Comparison of ENCODE assay signal across 8 cellular contexts in the genomic region with DNA sequence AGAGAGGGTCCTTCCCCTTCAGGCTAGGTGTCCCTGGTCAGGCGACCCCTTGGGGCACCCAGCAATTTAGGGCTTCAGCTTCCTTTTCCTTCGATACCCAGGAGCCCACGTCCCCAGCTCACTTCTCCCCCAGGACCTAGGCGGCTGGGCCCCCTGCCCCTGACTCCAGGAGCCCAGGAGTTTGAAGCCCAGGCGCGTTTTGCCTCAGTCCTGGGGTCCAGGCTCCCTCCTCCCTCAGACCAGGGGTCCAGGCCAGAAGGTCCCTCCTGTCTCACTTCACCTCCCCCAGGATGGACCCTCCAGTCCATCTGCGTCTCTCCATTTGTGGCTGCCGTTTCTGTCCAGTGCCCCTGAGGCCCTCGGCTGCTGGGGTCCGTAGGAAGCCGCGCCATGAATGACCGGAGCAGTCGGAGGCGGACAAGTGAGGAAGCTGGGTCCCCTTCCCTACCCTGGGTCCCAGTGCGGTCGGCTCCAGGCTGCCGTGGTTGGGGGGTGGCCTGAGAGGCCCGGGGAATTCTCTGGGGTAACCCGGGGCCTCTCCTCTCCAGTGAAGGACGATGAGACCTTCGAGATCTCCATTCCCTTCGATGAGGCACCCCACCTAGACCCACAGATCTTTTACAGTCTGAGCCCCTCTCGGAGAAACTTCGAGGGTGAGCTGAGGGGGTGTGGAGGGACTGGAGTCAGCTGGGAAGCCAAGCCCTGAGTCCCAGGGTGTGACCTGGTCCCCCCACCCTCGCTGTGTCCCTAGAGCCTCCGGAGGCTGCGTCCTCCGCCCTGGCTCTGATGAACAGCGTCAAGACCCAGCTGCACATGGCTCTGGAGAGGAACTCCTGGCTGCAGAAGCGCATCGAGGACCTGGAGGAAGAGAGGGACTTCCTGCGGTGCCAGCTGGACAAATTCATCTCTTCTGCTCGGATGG. TPM values are rescaled to one million over a fixed set of nuclear protein-coding genes. Genes with fewer than 3 reads are reported as not detected.
DNase-seq lines count a peak whose midpoint lies in the region; ATAC-seq, FAIRE-seq and TF ChIP-seq lines count a peak whose summit lies in the region.

No MANE protein-coding gene starts in this region.

- ATAC-seq in GM21423 (IDR thresholded peaks at IDR 0.05; ENCODE audit: unreplicated experiment) (no peak), left lobe of liver (no peak)

- no peaks in the 10 kb centered on the region for H3K9me3 ChIP-seq in OCI-LY1 (ENCODE audit: low read length)
- no peaks in the 10 kb centered on the region for H3K9me3 ChIP-seq in H1 (ENCODE audit: insufficient read depth in 2 of 2, low read depth in 1 of 2, low read length in 1 of 2)
- H3K9me3 ChIP-seq in neural progenitor cell (ENCODE audit: low read depth): no peaks in the 10 kb centered on the region

- peaks cover 16% of the 10 kb centered on the region for H3K27me3 Mint-ChIP-seq in neural progenitor cell (ENCODE audit: insufficient read depth, low read depth)

- H3K27ac ChIP-seq in C4-2B: peak overlapping the region; percentile 91
- peak overlapping the region; percentile 94 for H3K27ac ChIP-seq in OCI-LY1 (ENCODE audit: low read depth, low read length, poor library complexity, severe bottlenecking)
- no peak overlapping the region for H3K27ac ChIP-seq in H1 (ENCODE audit: low read depth, low read length)
- no peak overlapping the region for H3K27ac ChIP-seq in neural progenitor cell

- no peak overlapping the region for H3K18ac ChIP-seq in H1 (ENCODE audit: extremely low read depth, low read length)

- no peak overlapping the region for H2BK120ac ChIP-seq in H1 (replicated peaks; ENCODE audit: low read depth, low read length)

- peak overlapping the region; percentile 63; the same call in 1 of the 2 replicates for H4K8ac ChIP-seq in H1 (ENCODE audit: extremely low read depth, insufficient read depth, low read length)

- TF ChIP-seq EP300 in H1 (IDR thresholded peaks at IDR 0.05; ENCODE audit: borderline replicate concordance in 1 of 2, low read depth in 2 of 2, low read length in 2 of 2): no peak

- no peaks in the 10 kb centered on the region for H3K9me3 Mint-ChIP-seq in neural progenitor cell

- no peaks in the 10 kb centered on the region for H3K27me3 ChIP-seq in OCI-LY1 (ENCODE audit: insufficient read depth, low read length)
- no peaks in the 10 kb centered on the region for H3K27me3 ChIP-seq in H1 (replicated peaks in 1 of 4; ENCODE audit: control insufficient read depth in 3 of 4, extremely low read depth in 1 of 4, insufficient read depth in 3 of 4, low read length in 3 of 4)
- H3K27me3 ChIP-seq in neural progenitor cell: no peaks in the 10 kb centered on the region

- POLR2A ChIA-PET in H1 (lab: Charles Lee; ENCODE audit: partially characterized antibody): interaction anchor here (0.7 to 9.2 kb wide), 9 partner anchors 8 to 241 kb away, joined by 3 to 96 read pairs (median 4); partner anchors contain the start of genes UBE2S, ZNF580 and ZNF865

- H3K4me2 ChIP-seq in OCI-LY1 (ENCODE audit: low read length) (peak overlapping the region; percentile 93), H1 (ENCODE audit: insufficient read depth in 1 of 2, low read depth in 2 of 2, low read length in 2 of 2) (peak overlapping the region; percentile 78 to 81), neural progenitor cell (peak overlapping the region; percentile 86)

- peak overlapping the region; percentile 54 for H4K91ac ChIP-seq in H1 (replicated peaks; ENCODE audit: insufficient read length, low read length)

- no peak for TF ChIP-seq CTCF in C4-2B (conservative IDR thresholded peaks at IDR 0.05)
- TF ChIP-seq CTCF in OCI-LY1 (IDR thresholded peaks at IDR 0.05; ENCODE audit: low read length): no peak
- TF ChIP-seq CTCF in H1 (IDR thresholded peaks at IDR 0.05; ENCODE audit: control extremely low read depth in 1 of 3, insufficient read depth in 1 of 3, low read depth in 1 of 3, low read length in 3 of 3): no peak
- TF ChIP-seq CTCF in neural progenitor cell (IDR thresholded peaks at IDR 0.05): no peak

- H4K20me1 ChIP-seq in OCI-LY1 (ENCODE audit: insufficient read depth, low read length): no peaks in the 10 kb centered on the region
- peaks cover 0 to 4% of the 10 kb centered on the region in 2 experiments for H4K20me1 ChIP-seq in H1 (replicated peaks in 1 of 2; ENCODE audit: control insufficient read depth in 1 of 2, insufficient read depth in 2 of 2, low read length in 2 of 2)
- H4K20me1 ChIP-seq in neural progenitor cell (ENCODE audit: low read depth): no peaks in the 10 kb centered on the region

- FAIRE-seq in H1 (lab: Jason Lieb, UNC): no peak

- H3K9ac ChIP-seq in OCI-LY1 (ENCODE audit: low read length): peak overlapping the region; percentile 93
- H3K9ac ChIP-seq in H1 (replicated peaks in 1 of 4; ENCODE audit: extremely low read depth in 1 of 4, low read depth in 3 of 4, low read length in 3 of 4): peak overlapping the region in 1 of 4 experiments; percentile 38; a peak in 1 of 7 replicates
- peak overlapping the region; percentile 72 for H3K9ac ChIP-seq in neural progenitor cell

- peaks cover 36% of the 10 kb centered on the region for H3K36me3 ChIP-seq in OCI-LY1 (ENCODE audit: insufficient read depth, low read length)
- peaks cover 7 to 13% (median 11%) of the 10 kb centered on the region in 4 experiments for H3K36me3 ChIP-seq in H1 (ENCODE audit: control insufficient read depth in 2 of 4, insufficient read depth in 4 of 4, low read length in 3 of 4)
- H3K36me3 ChIP-seq in neural progenitor cell: no peaks in the 10 kb centered on the region

- no peak overlapping the region for H2BK12ac ChIP-seq in H1 (ENCODE audit: low read depth, low read length)

- H3K56ac ChIP-seq in H1 (replicated peaks; ENCODE audit: insufficient read length, low read depth, low read length): no peak overlapping the region

- DNase-seq in H1 (ENCODE audit: low read depth in 1 of 2, low spot score in 2 of 2): no peak
- DNase-seq in neural progenitor cell (ENCODE audit: low spot score): no peak
- DNase-seq in SIG-M5 (lab: John Stamatoyannopoulos, UW): no peak
- no peak for DNase-seq in KBM-7
- no peak for DNase-seq in left lobe of liver (ENCODE audit: low spot score)

- no peak overlapping the region for H2AK5ac ChIP-seq in H1 (ENCODE audit: low read depth, low read length)

- H3K4me3 Mint-ChIP-seq in neural progenitor cell: peak overlapping the region; percentile 86

- H3K14ac ChIP-seq in H1 (ENCODE audit: insufficient read length): no peak overlapping the region

- in situ Hi-C loops in KBM-7 (cut with MboI; ENCODE audit: low pct_unique_long_range_greater_than_20kb, low sequenced_read_pairs): no loop called here

- H3K4ac ChIP-seq in H1 (replicated peaks; ENCODE audit: insufficient read length, low read depth, low read length): no peak overlapping the region

- CTCF ChIA-PET in H1 (lab: Charles Lee; ENCODE audit: partially characterized antibody): interaction anchor here (0.6 to 6.9 kb wide), 4 partner anchors 12 to 26 kb away, joined by 3 to 56 read pairs (median 18); no protein-coding TSS in a partner anchor

- H2AFZ ChIP-seq in OCI-LY1 (ENCODE audit: low read length): no peak overlapping the region
- no peak overlapping the region for H2AFZ ChIP-seq in H1 (ENCODE audit: low read length)
- H2AFZ ChIP-seq in neural progenitor cell (replicated peaks): no peak overlapping the region

- TF ChIP-seq POLR2A in H1 (IDR thresholded peaks at IDR 0.05; ENCODE audit: control extremely low read depth in 1 of 2, low read depth in 2 of 2, low read length in 2 of 2): no peak

- no peak overlapping the region for H2BK20ac ChIP-seq in H1 (ENCODE audit: low read length)

- peak overlapping the region; percentile 83; the same call in 1 of the 2 replicates for H2BK5ac ChIP-seq in H1 (ENCODE audit: low read depth, low read length)

- H3K23me2 ChIP-seq in H1 (ENCODE audit: low read depth, low read length): peaks cover 16% of the 10 kb centered on the region

- peak overlapping the region; percentile 74 for H3K27ac Mint-ChIP-seq in neural progenitor cell

- peaks cover 12% of the 10 kb centered on the region for H3K36me3 Mint-ChIP-seq in neural progenitor cell

- H3K23ac ChIP-seq in H1 (ENCODE audit: insufficient read length): no peak overlapping the region

- no peak overlapping the region for H2BK15ac ChIP-seq in H1 (ENCODE audit: low read length)

- peaks cover 27% of the 10 kb centered on the region for H3K4me1 Mint-ChIP-seq in neural progenitor cell

- H3K4me3 ChIP-seq in OCI-LY1 (ENCODE audit: low read depth, low read length, poor library complexity, severe bottlenecking) (peak overlapping the region; percentile 87), H1 (ENCODE audit: extremely low read depth in 1 of 4, insufficient read depth in 2 of 4, low read depth in 3 of 4, low read length in 4 of 4) (peak overlapping the region; percentile 72 to 85 (median 78)), neural progenitor cell (peak overlapping the region; percentile 98)

- WGBS in H1 (ENCODE audit: extremely low coverage in 1 of 2, insufficient coverage in 1 of 2, insufficient read length in 1 of 2, insufficient replicate concordance in 2 of 2, low coverage in 1 of 2, low lambda C conversion rate in 2 of 2, missing lambda C conversion rate in 1 of 2), 2 experiments: 74% methylated on average over 30 of the region's 34 CpGs; no CpG with 5 or more reads in 1 of the 2 experiments

- peaks cover 47% of the 10 kb centered on the region for H3K4me1 ChIP-seq in OCI-LY1 (ENCODE audit: insufficient read depth, low read length, severe bottlenecking)
- peaks cover 0 to 15% (median 7%) of the 10 kb centered on the region in 4 experiments; a peak in 6 of 7 replicates for H3K4me1 ChIP-seq in H1 (replicated peaks in 1 of 4; ENCODE audit: control insufficient read depth in 3 of 4, insufficient read depth in 4 of 4, low read length in 3 of 4)
- H3K4me1 ChIP-seq in neural progenitor cell: peaks cover 16% of the 10 kb centered on the region

- no peak for TF ChIP-seq RAD21 in H1 (IDR thresholded peaks at IDR 0.05 in 1 of 2, conservative IDR thresholded peaks at IDR 0.05 in 1 of 2; ENCODE audit: low read depth in 2 of 2, low read length in 2 of 2)

- H3K79me1 ChIP-seq in H1 (ENCODE audit: low read depth, low read length): peaks cover 12% of the 10 kb centered on the region

- H3F3A ChIP-seq in OCI-LY1 (ENCODE audit: insufficient read depth, low read length): peaks cover 9% of the 10 kb centered on the region; the same call in 1 of the 2 replicates
- peaks cover 24% of the 10 kb centered on the region for H3F3A ChIP-seq in neural progenitor cell (ENCODE audit: low read depth)

- H3K79me2 ChIP-seq in OCI-LY1 (ENCODE audit: insufficient read depth, low read length): peaks cover 8% of the 10 kb centered on the region
- H3K79me2 ChIP-seq in H1 (ENCODE audit: control insufficient read depth in 1 of 2, insufficient read depth in 2 of 2, low read length in 2 of 2): peaks cover 3 to 18% of the 10 kb centered on the region in 2 experiments; a peak in 3 of 4 replicates
- H3K79me2 ChIP-seq in neural progenitor cell (ENCODE audit: low read depth): peaks cover 43% of the 10 kb centered on the region

- H3K9me2 ChIP-seq in OCI-LY1 (ENCODE audit: low read depth, low read length): no peaks in the 10 kb centered on the region

- H4K5ac ChIP-seq in H1 (ENCODE audit: insufficient read length, low read depth, low read length): peak overlapping the region; percentile 15

RNA-seq across cellular contexts. Expression of gene CCDC106, which starts 0.9 kb away (rescaled TPM):
- total RNA-seq in H1 (2021; fragmentation: NEBNext Ultra II Directional; extraction: Animal tissue kit (Norgen Biotek cat#: 25700)): 19.1 and 20.1 TPM in 2 replicates
- polyA plus RNA-seq in H1 (2011; rRNA removed): 12.0 and 19.4 TPM in 2 replicates
- polyA plus RNA-seq in H1 (2011; cell fraction: cytosol; rRNA removed): 10.8 TPM
- 24.2 TPM for polyA plus RNA-seq in H1 (2011; cell fraction: nucleus; rRNA removed)
- 11.2 to 17.6 TPM (median 16.0 TPM) in 4 replicates for polyA plus RNA-seq in H1 (2012, experiment 1 of 2)
- polyA plus RNA-seq in H1 (2012, experiment 2 of 2): 17.1 TPM
- 17.2 TPM for polyA plus RNA-seq in H1 (2013, experiment 1 of 2)
- 16.7 TPM for polyA plus RNA-seq in H1 (2013, experiment 2 of 2)
- 2.7 TPM in 2 replicates for polyA minus RNA-seq in H1 (2011; rRNA and poly(A)+ RNA removed)
- 8.7 TPM for polyA minus RNA-seq in H1 (2011; cell fraction: cytosol; rRNA and poly(A)+ RNA removed)
- polyA minus RNA-seq in H1 (2011; cell fraction: nucleus; rRNA and poly(A)+ RNA removed): 5.9 TPM
- total RNA-seq in neural progenitor cell (ENCODE audit: low replicate concordance) (7.6 and 24.9 TPM in 2 replicates), left lobe of liver (13.5 TPM)

RNA-seq across cellular contexts. Expression of gene ZNF581, which starts 5.5 kb away (rescaled TPM):
- 73.0 and 76.0 TPM in 2 replicates for total RNA-seq in H1 (2021; fragmentation: NEBNext Ultra II Directional; extraction: Animal tissue kit (Norgen Biotek cat#: 25700))
- 76.1 and 97.6 TPM in 2 replicates for polyA plus RNA-seq in H1 (2011; rRNA removed)
- 74.2 TPM for polyA plus RNA-seq in H1 (2011; cell fraction: cytosol; rRNA removed)
- 78.2 TPM for polyA plus RNA-seq in H1 (2011; cell fraction: nucleus; rRNA removed)
- 51.9 to 85.8 TPM (median 82.3 TPM) in 4 replicates for polyA plus RNA-seq in H1 (2012, experiment 1 of 2)
- 104 TPM for polyA plus RNA-seq in H1 (2012, experiment 2 of 2)
- polyA plus RNA-seq in H1 (2013, experiment 1 of 2): 41.3 TPM
- 39.4 TPM for polyA plus RNA-seq in H1 (2013, experiment 2 of 2)
- polyA minus RNA-seq in H1 (2011; rRNA and poly(A)+ RNA removed): 50.6 and 79.5 TPM in 2 replicates
- polyA minus RNA-seq in H1 (2011; cell fraction: cytosol; rRNA and poly(A)+ RNA removed): 58.1 TPM
- polyA minus RNA-seq in H1 (2011; cell fraction: nucleus; rRNA and poly(A)+ RNA removed): 41.2 TPM
- 12.2 and 32.4 TPM in 2 replicates for total RNA-seq in neural progenitor cell (ENCODE audit: low replicate concordance)
- total RNA-seq in left lobe of liver: 6.1 TPM

RNA-seq across cellular contexts. Expression of gene U2AF2, which starts 5.9 kb away (rescaled TPM):
- total RNA-seq in H1 (2021; fragmentation: NEBNext Ultra II Directional; extraction: Animal tissue kit (Norgen Biotek cat#: 25700)): 252 and 269 TPM in 2 replicates
- 162 and 297 TPM in 2 replicates for polyA plus RNA-seq in H1 (2011; rRNA removed)
- 279 TPM for polyA plus RNA-seq in H1 (2011; cell fraction: cytosol; rRNA removed)
- polyA plus RNA-seq in H1 (2011; cell fraction: nucleus; rRNA removed): 769 TPM
- 233 to 309 TPM (median 276 TPM) in 4 replicates for polyA plus RNA-seq in H1 (2012, experiment 1 of 2)
- polyA plus RNA-seq in H1 (2012, experiment 2 of 2): 266 TPM
- polyA plus RNA-seq in H1 (2013, experiment 1 of 2): 137 TPM
- 126 TPM for polyA plus RNA-seq in H1 (2013, experiment 2 of 2)
- polyA minus RNA-seq in H1 (2011; rRNA and poly(A)+ RNA removed): 135 TPM in 2 replicates
- 185 TPM for polyA minus RNA-seq in H1 (2011; cell fraction: cytosol; rRNA and poly(A)+ RNA removed)
- 146 TPM for polyA minus RNA-seq in H1 (2011; cell fraction: nucleus; rRNA and poly(A)+ RNA removed)
- total RNA-seq in neural progenitor cell (ENCODE audit: low replicate concordance) (124 and 238 TPM in 2 replicates), left lobe of liver (61.7 TPM)

RNA-seq across cellular contexts. Expression of gene ZNF580, which starts 8.1 kb away (rescaled TPM):
- 24.6 and 26.3 TPM in 2 replicates for total RNA-seq in H1 (2021; fragmentation: NEBNext Ultra II Directional; extraction: Animal tissue kit (Norgen Biotek cat#: 25700))
- 12.0 and 25.4 TPM in 2 replicates for polyA plus RNA-seq in H1 (2011; rRNA removed)
- 12.6 TPM for polyA plus RNA-seq in H1 (2011; cell fraction: cytosol; rRNA removed)
- 28.3 TPM for polyA plus RNA-seq in H1 (2011; cell fraction: nucleus; rRNA removed)
- 21.8 to 34.3 TPM (median 31.2 TPM) in 4 replicates for polyA plus RNA-seq in H1 (2012, experiment 1 of 2)
- polyA plus RNA-seq in H1 (2012, experiment 2 of 2): 20.7 TPM
- 18.6 TPM for polyA plus RNA-seq in H1 (2013, experiment 1 of 2)
- 17.5 TPM for polyA plus RNA-seq in H1 (2013, experiment 2 of 2)
- polyA minus RNA-seq in H1 (2011; rRNA and poly(A)+ RNA removed): 3.1 and 4.8 TPM in 2 replicates
- polyA minus RNA-seq in H1 (2011; cell fraction: cytosol; rRNA and poly(A)+ RNA removed): 17.8 TPM
- 13.0 TPM for polyA minus RNA-seq in H1 (2011; cell fraction: nucleus; rRNA and poly(A)+ RNA removed)
- total RNA-seq in neural progenitor cell (ENCODE audit: low replicate concordance) (2.8 and 13.4 TPM in 2 replicates), left lobe of liver (7.5 TPM)

RNA-seq across cellular contexts. Expression of gene ZNF784, which starts 24.6 kb away (rescaled TPM):
- 8.0 and 8.6 TPM in 2 replicates for total RNA-seq in H1 (2021; fragmentation: NEBNext Ultra II Directional; extraction: Animal tissue kit (Norgen Biotek cat#: 25700))
- polyA plus RNA-seq in H1 (2011; rRNA removed): 6.5 and 9.8 TPM in 2 replicates
- 7.1 TPM for polyA plus RNA-seq in H1 (2011; cell fraction: cytosol; rRNA removed)
- polyA plus RNA-seq in H1 (2011; cell fraction: nucleus; rRNA removed): 25.5 TPM
- polyA plus RNA-seq in H1 (2012, experiment 1 of 2): 7.0 to 11.1 TPM (median 10.1 TPM) in 4 replicates
- 8.3 TPM for polyA plus RNA-seq in H1 (2012, experiment 2 of 2)
- polyA plus RNA-seq in H1 (2013, experiment 1 of 2): 3.9 TPM
- polyA plus RNA-seq in H1 (2013, experiment 2 of 2): 3.9 TPM
- polyA minus RNA-seq in H1 (2011; rRNA and poly(A)+ RNA removed): 5.2 and 8.4 TPM in 2 replicates
- polyA minus RNA-seq in H1 (2011; cell fraction: cytosol; rRNA and poly(A)+ RNA removed): 5.8 TPM
- 8.9 TPM for polyA minus RNA-seq in H1 (2011; cell fraction: nucleus; rRNA and poly(A)+ RNA removed)
- total RNA-seq in neural progenitor cell (ENCODE audit: low replicate concordance) (3.9 and 12.5 TPM in 2 replicates), left lobe of liver (5.3 TPM)

Comparison
In these comparisons a context has a peak if more than half of its experiments do, and no peak if none do; other contexts are left out.
1. H3K27ac ChIP-seq: peak in C4-2B (single experiment) and OCI-LY1 (single experiment); none in H1 (single experiment) and neural progenitor cell (single experiment).
2. Peak in every context shown above with its lines, with median percentiles within 50 percentile points of each other: H3K4me2 ChIP-seq and H3K4me3 ChIP-seq.